In genomic region chr12:725076-725475, GRCh38 we compare ENCODE assay signal across 23 cellular contexts.
"Had no signal": no experiment of that assay in that cellular context is flagged by ENCODE, and none has a peak within 500 bp of the region (broad histone marks: within the 10 kb centered on the region; RNA-seq: fewer than 3 reads in every experiment).

No MANE protein-coding gene starts in this region.

- H3K4me1 ChIP-seq: breast epithelium, tibial nerve had no signal

- H3K4me3 ChIP-seq: breast epithelium, left lung, lung, mucosa of descending colon, ovary, tibial nerve had no signal

- H3K9me3 Mint-ChIP-seq: activated T-cell treated with anti-CD3 and anti-CD28 coated beads, Interleukin-2, amount 50 U/mL, for 24 hours; central memory CD8-positive, alpha-beta T cell; nephron progenitor cell had no signal

- DNase-seq: activated CD4-positive, alpha-beta T cell treated with anti-CD3 and anti-CD28 coated beads, Interleukin-2, amount 50 U/mL, for 4 hours; activated CD8-positive, alpha-beta memory T cell treated with anti-CD3 and anti-CD28 coated beads, Interleukin-2, amount 50 U/mL, for 4 hours; activated gamma-delta T cell; activated naive CD4-positive, alpha-beta T cell treated with anti-CD3 and anti-CD28 coated beads, Interleukin-2, amount 50 U/mL, for 16 hours; activated naive CD8-positive, alpha-beta T cell treated with anti-CD3 and anti-CD28 coated beads, Interleukin-2, amount 50 U/mL, for 24 hours; activated T-cell treated with anti-CD3 and anti-CD28 coated beads, Interleukin-2, amount 50 U/mL, for 24 hours; amygdala; hypothalamus; kidney glomerular epithelial cell; left lung; mucosa of descending colon; nephron progenitor cell; ovary; retina; stimulated activated CD4-positive, alpha-beta T cell treated with anti-CD3 and anti-CD28 coated beads, Interleukin-15, amount 100 ng/mL, for 24 hours had no signal

- H3K27ac Mint-ChIP-seq: endodermal cell, nephron progenitor cell, progenitor cell of endocrine pancreas had no signal

- H3K27me3 ChIP-seq: breast epithelium, left lung, ovary, tibial nerve had no signal

- H3K36me3 ChIP-seq: breast epithelium, left lung, ovary, tibial nerve had no signal

- H3K27ac ChIP-seq: breast epithelium, ovary, tibial nerve, VCaP had no signal

- H3K27me3 Mint-ChIP-seq: activated naive CD8-positive, alpha-beta T cell treated with anti-CD3 and anti-CD28 coated beads, Interleukin-2, amount 50 U/mL, for 24 hours; activated T-cell treated with anti-CD3 and anti-CD28 coated beads, Interleukin-2, amount 50 U/mL, for 24 hours; central memory CD8-positive, alpha-beta T cell; dendritic cell treated with granulocyte-macrophage colony-stimulating factor and Interleukin-4, amounts not matched to agents 40 ng/mL and 50 ng/mL, for 4 days had no signal

- H3K4me3 Mint-ChIP-seq: activated naive CD8-positive, alpha-beta T cell treated with anti-CD3 and anti-CD28 coated beads, Interleukin-2, amount 50 U/mL, for 24 hours; activated T-cell treated with anti-CD3 and anti-CD28 coated beads, Interleukin-2, amount 50 U/mL, for 24 hours; dendritic cell treated with granulocyte-macrophage colony-stimulating factor and Interleukin-4, amounts not matched to agents 40 ng/mL and 50 ng/mL, for 4 days; endodermal cell; nephron progenitor cell had no signal

- H3K9me3 ChIP-seq: breast epithelium, left lung, mucosa of descending colon, ovary, tibial nerve had no signal
